ENCODE assay signal across 8 cellular contexts in the genomic region with DNA sequence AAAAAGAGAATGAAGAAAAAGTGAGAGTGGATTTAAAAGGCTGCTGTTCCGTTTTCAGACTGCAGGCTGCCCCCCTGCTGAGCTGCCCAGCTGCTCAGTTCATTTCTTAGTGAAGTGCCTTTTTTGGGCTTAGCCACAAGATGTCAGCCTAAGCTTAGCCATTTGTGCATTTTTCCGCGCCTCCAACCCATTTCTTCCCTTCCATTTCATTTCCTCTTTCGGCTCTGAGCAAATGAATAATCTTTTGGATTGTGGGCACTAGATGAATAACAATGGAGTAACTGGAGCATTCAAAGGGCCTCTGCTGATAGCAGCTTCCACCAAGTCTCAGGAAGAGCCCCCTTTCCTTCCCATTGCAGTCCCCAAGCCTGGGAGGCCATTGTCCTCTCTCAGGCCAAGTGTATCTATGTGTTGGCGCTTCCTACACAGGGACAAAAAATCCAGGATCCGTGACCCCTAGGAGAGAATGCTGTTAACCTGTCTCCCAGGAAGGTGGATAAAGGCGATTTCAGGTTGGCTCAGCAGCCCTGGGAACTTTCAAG.
DNase-seq lines count a peak whose midpoint lies in the region; ATAC-seq and TF ChIP-seq lines count a peak whose summit lies in the region.

No MANE protein-coding gene starts in this region.

- H3K36me3 ChIP-seq in heart left ventricle (no peaks in the 10 kb centered on the region), psoas muscle (ENCODE audit: insufficient read depth in 1 of 2, low read depth in 1 of 2) (no peaks in the 10 kb centered on the region)

- H3K36me3 Mint-ChIP-seq in activated naive CD8-positive, alpha-beta T cell treated with anti-CD3 and anti-CD28 coated beads for 36 hours = no peaks in the 10 kb centered on the region

- H3K9me3 Mint-ChIP-seq in activated naive CD8-positive, alpha-beta T cell treated with anti-CD3 and anti-CD28 coated beads for 36 hours = no peaks in the 10 kb centered on the region

- H3K9me3 ChIP-seq in heart left ventricle = peaks cover 0 to 8% (median 0%) of the 10 kb centered on the region in 12 donors
- H3K9me3 ChIP-seq in psoas muscle = no peaks in the 10 kb centered on the region

- intact Hi-C loops in heart left ventricle (cut with DNase I) (loop anchor here (2.0 to 5.0 kb wide), 5 partner anchors 42 to 182 kb away; no protein-coding TSS in a partner anchor), psoas muscle (cut with DNase I) (loop anchor here in 1 of 2 donors (5.0 kb wide), 1 partner anchor 182 kb away; no protein-coding TSS in a partner anchor)

- H3K27ac Mint-ChIP-seq in activated naive CD8-positive, alpha-beta T cell treated with anti-CD3 and anti-CD28 coated beads for 36 hours = peak overlapping the region; percentile 26

- H3K27ac ChIP-seq in heart left ventricle = no peak overlapping the region
- no peak overlapping the region for H3K27ac ChIP-seq in psoas muscle

- H3K4me1 Mint-ChIP-seq in activated naive CD8-positive, alpha-beta T cell treated with anti-CD3 and anti-CD28 coated beads for 36 hours = no peaks in the 10 kb centered on the region

- TF ChIP-seq CTCF in heart left ventricle (IDR thresholded peaks at IDR 0.05) (peak; percentile 65 to 88 (median 73)), psoas muscle (IDR thresholded peaks at IDR 0.05) (peak; percentile 65)

- ATAC-seq in GM21360 (IDR thresholded peaks at IDR 0.05; ENCODE audit: unreplicated experiment) (peak; percentile 99), HG03469 (IDR thresholded peaks at IDR 0.05; ENCODE audit: unreplicated experiment) (peak; percentile 96), heart left ventricle (peak; percentile 71 to 94 (median 86)), psoas muscle (peak in 3 of 4 donors; percentile 47 to 69 (median 66))

- TF ChIP-seq POLR2A in heart left ventricle (IDR thresholded peaks at IDR 0.05) = no peak

- H3K4me1 ChIP-seq in heart left ventricle = peaks cover 0 to 5% (median 0%) of the 10 kb centered on the region in 12 donors
- no peaks in the 10 kb centered on the region for H3K4me1 ChIP-seq in psoas muscle

- H3K27me3 ChIP-seq in heart left ventricle = no peaks in the 10 kb centered on the region
- no peaks in the 10 kb centered on the region for H3K27me3 ChIP-seq in psoas muscle (ENCODE audit: insufficient read depth in 3 of 3, low read length in 2 of 3)

- no peaks in the 10 kb centered on the region for H3K27me3 Mint-ChIP-seq in activated naive CD8-positive, alpha-beta T cell treated with anti-CD3 and anti-CD28 coated beads for 36 hours

- peak; percentile 83 for DNase-seq in ELF-1 (ENCODE audit: low read depth, low spot score)
- DNase-seq in NCI-H524 (lab: John Stamatoyannopoulos, UW) = peak; percentile 81 to 91
- DNase-seq in activated naive CD8-positive, alpha-beta T cell treated with anti-CD3 and anti-CD28 coated beads for 36 hours = peak; percentile 35
- peak in 3 of 5 donors; percentile 30 to 36 (median 33) for DNase-seq in heart left ventricle
- DNase-seq in psoas muscle = no peak
- DNase-seq in activated CD8-positive, alpha-beta memory T cell treated with anti-CD3 and anti-CD28 coated beads, Interleukin-2, amount 50 U/mL, for 48 hours = no peak

- 29 to 40% (median 37%) methylated on average over 7 of the region's 7 CpGs for WGBS in heart left ventricle, 4 donors
- whole genome bisulfite sequencing in psoas muscle, 3 donors = 34 to 37% (median 35%) methylated on average over 7 of the region's 7 CpGs

- H3K4me3 Mint-ChIP-seq in activated naive CD8-positive, alpha-beta T cell treated with anti-CD3 and anti-CD28 coated beads for 36 hours = no peak overlapping the region

- peak overlapping the region in 1 of 12 donors; percentile 22 for H3K4me3 ChIP-seq in heart left ventricle
- no peak overlapping the region for H3K4me3 ChIP-seq in psoas muscle

Comparison
In these comparisons a context has a peak if more than half of its experiments do, and no peak if none do; other contexts are left out.
1. DNase-seq: peak in ELF-1 (single experiment), NCI-H524 (2 of 2), activated naive CD8-positive, alpha-beta T cell treated with anti-CD3 and anti-CD28 coated beads for 36 hours (single experiment) and heart left ventricle (3 of 5); none in psoas muscle (0 of 2) and activated CD8-positive, alpha-beta memory T cell treated with anti-CD3 and anti-CD28 coated beads, Interleukin-2, amount 50 U/mL, for 48 hours (single experiment).
2. Peak in every context shown above with its lines, with median percentiles within 50 percentile points of each other: ATAC-seq.